Comparison of ENCODE assay signal across 8 cellular contexts in the genomic region with DNA sequence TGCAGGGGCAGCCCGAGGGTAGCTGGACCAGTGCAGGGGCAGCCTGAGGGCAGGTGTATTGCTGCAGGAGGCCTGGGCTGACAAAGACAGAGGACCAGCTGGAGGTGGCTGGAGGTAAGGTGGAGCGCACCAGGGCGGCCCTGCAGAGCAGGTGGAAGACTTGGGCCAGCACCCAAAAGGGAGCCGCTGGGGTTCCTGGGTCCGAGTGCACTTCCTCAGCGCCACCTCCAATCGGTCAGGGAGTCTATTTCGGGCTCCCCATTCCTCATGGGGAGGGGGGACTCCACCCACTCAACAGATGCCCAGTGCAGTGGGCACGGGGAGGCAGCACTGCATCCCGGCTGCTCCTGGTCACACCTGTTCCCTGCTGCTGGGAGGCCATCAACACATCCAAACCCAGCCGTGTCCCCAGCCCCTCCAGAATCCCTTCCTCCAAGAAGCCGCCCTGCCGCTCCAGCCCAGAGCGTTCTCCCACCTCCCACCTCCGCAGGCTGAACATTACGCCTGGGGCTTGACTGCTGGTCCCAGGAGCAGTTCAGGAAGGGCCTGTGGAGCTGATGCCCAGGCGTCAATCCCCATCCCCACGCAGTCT. TPM values are rescaled to one million over a fixed set of nuclear protein-coding genes. Genes with fewer than 3 reads are reported as not detected.
DNase-seq lines count a peak whose midpoint lies in the region; ATAC-seq and TF ChIP-seq lines count a peak whose summit lies in the region.

No MANE protein-coding gene starts in this region.

- TF ChIP-seq POLR2A in gastroesophageal sphincter (IDR thresholded peaks at IDR 0.05) (no peak), erythroblast (IDR thresholded peaks at IDR 0.05; ENCODE audit: low read length) (no peak)

- no peaks in the 10 kb centered on the region for H3K9me3 ChIP-seq in gastroesophageal sphincter

- no peak for DNase-seq in GM12864 (ENCODE audit: low read depth)
- DNase-seq in retinal pigment epithelial cell (ENCODE audit: low read depth): no peak
- DNase-seq in NCI-H2107 treated with DMSO at 0.1 percent for 48 hours (lab: John Stamatoyannopoulos, UW; ENCODE audit: unreplicated experiment): no peak
- no peak for DNase-seq in erythroblast (lab: John Stamatoyannopoulos, UW)
- no peak for DNase-seq in NCI-H446 (lab: John Stamatoyannopoulos, UW)

- peak overlapping the region; percentile 79; the same call in 1 of the 2 replicates for H3K27ac ChIP-seq in VCaP
- no peak overlapping the region for H3K27ac ChIP-seq in gastroesophageal sphincter

- peaks cover 0 to 53% (median 20%) of the 10 kb centered on the region in 3 donors for H3K4me1 ChIP-seq in gastroesophageal sphincter

- H3K36me3 ChIP-seq in gastroesophageal sphincter: peaks cover 0 to 33% of the 10 kb centered on the region in 2 donors

- 59% methylated on average over 8 of the region's 18 CpGs; no CpG with 5 or more reads in 1 of the 2 donors for WGBS in gastroesophageal sphincter (ENCODE audit: low coverage in 1 of 2), 2 donors

- no peak for ATAC-seq in gastroesophageal sphincter
- no peak for ATAC-seq in HG03159 (IDR thresholded peaks at IDR 0.05; ENCODE audit: unreplicated experiment)

- TF ChIP-seq CTCF in GM12864 (IDR thresholded peaks at IDR 0.05; ENCODE audit: low read depth, low read length, missing control alignments) (no peak), VCaP (conservative IDR thresholded peaks at IDR 0.05) (no peak), gastroesophageal sphincter (IDR thresholded peaks at IDR 0.05) (no peak), retinal pigment epithelial cell (conservative IDR thresholded peaks at IDR 0.05; ENCODE audit: low read depth, low read length) (no peak)

- no peak for TF ChIP-seq EP300 in gastroesophageal sphincter (IDR thresholded peaks at IDR 0.05)

- H3K4me3 ChIP-seq in GM12864 (ENCODE audit: low read depth, low read length): peak overlapping the region; percentile 79
- peak overlapping the region; percentile 70 to 94 for H3K4me3 ChIP-seq in gastroesophageal sphincter
- peak overlapping the region; percentile 80 for H3K4me3 ChIP-seq in retinal pigment epithelial cell (ENCODE audit: low read length)

- no peaks in the 10 kb centered on the region for H3K27me3 ChIP-seq in gastroesophageal sphincter

RNA-seq across cellular contexts. Expression of gene LRPAP1, which starts 1.5 kb away (rescaled TPM):
- 100 to 1,000 TPM; 180 to 267 (median 201) TPM for total RNA-seq in gastroesophageal sphincter
